Comparison of ENCODE assay signal across 1 cellular context in the genomic region with DNA sequence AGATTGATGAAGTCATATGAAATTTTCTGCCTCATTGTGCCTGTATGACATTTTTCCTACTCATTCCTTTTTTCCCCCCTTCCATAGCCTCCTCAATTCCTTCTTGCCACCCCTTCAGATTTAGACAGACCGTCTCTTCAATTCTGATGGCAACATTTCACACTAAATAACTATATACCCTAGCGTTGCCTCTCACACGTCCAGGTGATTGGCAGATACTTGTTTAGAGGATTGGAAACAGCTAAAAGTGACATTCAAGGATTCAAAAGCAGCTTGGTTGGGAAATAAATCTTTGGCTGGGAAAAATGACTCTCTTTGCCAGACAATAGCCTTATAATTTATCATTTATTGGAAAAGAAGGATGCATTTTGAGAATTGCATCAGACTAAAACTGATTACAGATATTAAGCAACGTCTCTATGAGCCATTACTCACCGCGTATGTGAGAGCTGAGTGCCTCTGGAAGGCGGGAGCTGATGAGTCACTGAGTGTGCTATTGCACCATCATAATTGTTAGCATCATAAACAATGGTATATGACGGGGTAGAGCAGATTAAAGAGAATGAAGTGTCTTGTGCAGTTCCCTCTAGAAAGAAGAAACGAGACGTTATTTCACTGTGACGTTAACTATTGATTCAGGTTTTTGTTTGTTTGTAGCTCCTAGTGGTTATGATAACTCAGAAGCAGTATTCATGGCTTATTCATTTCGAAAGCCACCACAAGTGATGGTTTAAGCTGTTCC.
TF ChIP-seq lines count a peak whose summit lies in the region.

No MANE protein-coding gene starts in this region.

TF ChIP-seq in SK-N-SH, 30 proteins besides CTCF, POLR2A, EP300 and RAD21 (continued from another document):
- TF ChIP-seq, protein P1, sequence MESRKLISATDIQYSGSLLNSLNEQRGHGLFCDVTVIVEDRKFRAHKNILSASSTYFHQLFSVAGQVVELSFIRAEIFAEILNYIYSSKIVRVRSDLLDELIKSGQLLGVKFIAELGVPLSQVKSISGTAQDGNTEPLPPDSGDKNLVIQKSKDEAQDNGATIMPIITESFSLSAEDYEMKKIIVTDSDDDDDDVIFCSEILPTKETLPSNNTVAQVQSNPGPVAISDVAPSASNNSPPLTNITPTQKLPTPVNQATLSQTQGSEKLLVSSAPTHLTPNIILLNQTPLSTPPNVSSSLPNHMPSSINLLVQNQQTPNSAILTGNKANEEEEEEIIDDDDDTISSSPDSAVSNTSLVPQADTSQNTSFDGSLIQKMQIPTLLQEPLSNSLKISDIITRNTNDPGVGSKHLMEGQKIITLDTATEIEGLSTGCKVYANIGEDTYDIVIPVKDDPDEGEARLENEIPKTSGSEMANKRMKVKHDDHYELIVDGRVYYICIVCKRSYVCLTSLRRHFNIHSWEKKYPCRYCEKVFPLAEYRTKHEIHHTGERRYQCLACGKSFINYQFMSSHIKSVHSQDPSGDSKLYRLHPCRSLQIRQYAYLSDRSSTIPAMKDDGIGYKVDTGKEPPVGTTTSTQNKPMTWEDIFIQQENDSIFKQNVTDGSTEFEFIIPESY (IDR thresholded peaks at IDR 0.05; ENCODE audit: borderline replicate concordance, low read depth), result no peak
- no peak for TF ChIP-seq RFX5 (IDR thresholded peaks at IDR 0.05; ENCODE audit: low read length)
- TF ChIP-seq ELF1 (IDR thresholded peaks at IDR 0.05), result no peak
- TF ChIP-seq, protein P2, sequence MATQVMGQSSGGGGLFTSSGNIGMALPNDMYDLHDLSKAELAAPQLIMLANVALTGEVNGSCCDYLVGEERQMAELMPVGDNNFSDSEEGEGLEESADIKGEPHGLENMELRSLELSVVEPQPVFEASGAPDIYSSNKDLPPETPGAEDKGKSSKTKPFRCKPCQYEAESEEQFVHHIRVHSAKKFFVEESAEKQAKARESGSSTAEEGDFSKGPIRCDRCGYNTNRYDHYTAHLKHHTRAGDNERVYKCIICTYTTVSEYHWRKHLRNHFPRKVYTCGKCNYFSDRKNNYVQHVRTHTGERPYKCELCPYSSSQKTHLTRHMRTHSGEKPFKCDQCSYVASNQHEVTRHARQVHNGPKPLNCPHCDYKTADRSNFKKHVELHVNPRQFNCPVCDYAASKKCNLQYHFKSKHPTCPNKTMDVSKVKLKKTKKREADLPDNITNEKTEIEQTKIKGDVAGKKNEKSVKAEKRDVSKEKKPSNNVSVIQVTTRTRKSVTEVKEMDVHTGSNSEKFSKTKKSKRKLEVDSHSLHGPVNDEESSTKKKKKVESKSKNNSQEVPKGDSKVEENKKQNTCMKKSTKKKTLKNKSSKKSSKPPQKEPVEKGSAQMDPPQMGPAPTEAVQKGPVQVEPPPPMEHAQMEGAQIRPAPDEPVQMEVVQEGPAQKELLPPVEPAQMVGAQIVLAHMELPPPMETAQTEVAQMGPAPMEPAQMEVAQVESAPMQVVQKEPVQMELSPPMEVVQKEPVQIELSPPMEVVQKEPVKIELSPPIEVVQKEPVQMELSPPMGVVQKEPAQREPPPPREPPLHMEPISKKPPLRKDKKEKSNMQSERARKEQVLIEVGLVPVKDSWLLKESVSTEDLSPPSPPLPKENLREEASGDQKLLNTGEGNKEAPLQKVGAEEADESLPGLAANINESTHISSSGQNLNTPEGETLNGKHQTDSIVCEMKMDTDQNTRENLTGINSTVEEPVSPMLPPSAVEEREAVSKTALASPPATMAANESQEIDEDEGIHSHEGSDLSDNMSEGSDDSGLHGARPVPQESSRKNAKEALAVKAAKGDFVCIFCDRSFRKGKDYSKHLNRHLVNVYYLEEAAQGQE (IDR thresholded peaks at IDR 0.05; ENCODE audit: low read depth, low read length), result no peak
- TF ChIP-seq NFIC (IDR thresholded peaks at IDR 0.05; ENCODE audit: borderline replicate concordance), result 0 out of 2 replicates have a peak, but pooled peaks have one; percentile 31
- TF ChIP-seq EZH2phosphoT487 (IDR thresholded peaks at IDR 0.05; ENCODE audit: borderline replicate concordance, low read depth), result no peak
- no peak for TF ChIP-seq SIN3A (IDR thresholded peaks at IDR 0.05; ENCODE audit: borderline replicate concordance, low read depth, low read length)
- no peak for TF ChIP-seq SMC3 (IDR thresholded peaks at IDR 0.05; ENCODE audit: low read depth, low read length)
- peak; percentile 31; the same call in 1 of the 2 replicates for TF ChIP-seq POLR2AphosphoS5 (IDR thresholded peaks at IDR 0.05; ENCODE audit: low read depth, low read length)
- peak; percentile 89 for TF ChIP-seq JUND (IDR thresholded peaks at IDR 0.05)
- TF ChIP-seq, protein P3, sequence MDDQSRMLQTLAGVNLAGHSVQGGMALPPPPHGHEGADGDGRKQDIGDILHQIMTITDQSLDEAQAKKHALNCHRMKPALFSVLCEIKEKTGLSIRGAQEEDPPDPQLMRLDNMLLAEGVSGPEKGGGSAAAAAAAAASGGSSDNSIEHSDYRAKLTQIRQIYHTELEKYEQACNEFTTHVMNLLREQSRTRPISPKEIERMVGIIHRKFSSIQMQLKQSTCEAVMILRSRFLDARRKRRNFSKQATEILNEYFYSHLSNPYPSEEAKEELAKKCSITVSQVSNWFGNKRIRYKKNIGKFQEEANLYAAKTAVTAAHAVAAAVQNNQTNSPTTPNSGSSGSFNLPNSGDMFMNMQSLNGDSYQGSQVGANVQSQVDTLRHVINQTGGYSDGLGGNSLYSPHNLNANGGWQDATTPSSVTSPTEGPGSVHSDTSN (IDR thresholded peaks at IDR 0.05), result peak; percentile 79
- TF ChIP-seq YY1 (IDR thresholded peaks at IDR 0.05; ENCODE audit: low read depth), result no peak
- no peak for TF ChIP-seq MEF2A (IDR thresholded peaks at IDR 0.05; ENCODE audit: borderline replicate concordance, low read depth)
- no peak for TF ChIP-seq MXI1 (IDR thresholded peaks at IDR 0.05; ENCODE audit: low read depth, low read length)
- TF ChIP-seq, protein P4, sequence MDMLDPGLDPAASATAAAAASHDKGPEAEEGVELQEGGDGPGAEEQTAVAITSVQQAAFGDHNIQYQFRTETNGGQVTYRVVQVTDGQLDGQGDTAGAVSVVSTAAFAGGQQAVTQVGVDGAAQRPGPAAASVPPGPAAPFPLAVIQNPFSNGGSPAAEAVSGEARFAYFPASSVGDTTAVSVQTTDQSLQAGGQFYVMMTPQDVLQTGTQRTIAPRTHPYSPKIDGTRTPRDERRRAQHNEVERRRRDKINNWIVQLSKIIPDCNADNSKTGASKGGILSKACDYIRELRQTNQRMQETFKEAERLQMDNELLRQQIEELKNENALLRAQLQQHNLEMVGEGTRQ (IDR thresholded peaks at IDR 0.05; ENCODE audit: borderline replicate concordance, low read depth, low read length), result no peak
- TF ChIP-seq FOSL2 (IDR thresholded peaks at IDR 0.05; ENCODE audit: borderline replicate concordance, low read depth), result peak; percentile 93
- TF ChIP-seq, protein P5, sequence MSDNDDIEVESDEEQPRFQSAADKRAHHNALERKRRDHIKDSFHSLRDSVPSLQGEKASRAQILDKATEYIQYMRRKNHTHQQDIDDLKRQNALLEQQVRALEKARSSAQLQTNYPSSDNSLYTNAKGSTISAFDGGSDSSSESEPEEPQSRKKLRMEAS (IDR thresholded peaks at IDR 0.05; ENCODE audit: low read depth), result no peak
- TF ChIP-seq RCOR1 (IDR thresholded peaks at IDR 0.05; ENCODE audit: low read length), result no peak
- TF ChIP-seq, protein P6, sequence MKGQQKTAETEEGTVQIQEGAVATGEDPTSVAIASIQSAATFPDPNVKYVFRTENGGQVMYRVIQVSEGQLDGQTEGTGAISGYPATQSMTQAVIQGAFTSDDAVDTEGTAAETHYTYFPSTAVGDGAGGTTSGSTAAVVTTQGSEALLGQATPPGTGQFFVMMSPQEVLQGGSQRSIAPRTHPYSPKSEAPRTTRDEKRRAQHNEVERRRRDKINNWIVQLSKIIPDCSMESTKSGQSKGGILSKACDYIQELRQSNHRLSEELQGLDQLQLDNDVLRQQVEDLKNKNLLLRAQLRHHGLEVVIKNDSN (IDR thresholded peaks at IDR 0.05; ENCODE audit: borderline replicate concordance, low read depth), result no peak
- no peak for TF ChIP-seq TAF1 (IDR thresholded peaks at IDR 0.05; ENCODE audit: borderline replicate concordance, low read depth, low read length)
- no peak for TF ChIP-seq RXRA (IDR thresholded peaks at IDR 0.05; ENCODE audit: borderline replicate concordance, low read depth)
- no peak for TF ChIP-seq NRF1 (IDR thresholded peaks at IDR 0.05; ENCODE audit: low read depth, low read length)
- TF ChIP-seq GATA2 (CRISPR knock-in tag; IDR thresholded peaks at IDR 0.05), result no peak
